ENCODE assay signal across 9 cellular contexts in the genomic region with DNA sequence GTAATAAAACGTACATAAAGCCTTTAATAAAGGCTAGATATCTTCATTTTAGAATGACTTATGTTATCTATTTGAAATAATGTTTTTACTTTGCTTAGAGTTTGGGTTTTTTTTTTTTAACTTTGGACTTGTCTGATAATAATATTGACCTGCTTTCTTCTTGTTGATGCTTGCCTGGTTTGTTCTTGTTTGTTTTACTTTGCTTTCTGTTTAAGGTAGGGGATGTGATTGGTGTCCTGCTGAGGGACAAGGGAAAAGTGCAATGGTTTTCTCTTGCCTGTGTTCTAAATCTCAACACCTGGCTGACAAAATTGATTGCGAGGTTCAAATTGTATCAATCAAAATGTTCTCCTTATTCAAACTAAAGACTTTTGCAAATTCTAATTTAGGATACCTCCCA. TPM values are rescaled to one million over a fixed set of nuclear protein-coding genes. Genes with fewer than 3 reads are reported as not detected.
"Had no signal": no experiment of that assay in that cellular context is flagged by ENCODE, and none has a peak within 500 bp of the region (broad histone marks: within the 10 kb centered on the region; RNA-seq: fewer than 3 reads in every experiment).

No MANE protein-coding gene starts in this region.

- DNase-seq: H9, HCEC 1CT, IMR-90 had no signal

- H2AFZ ChIP-seq: GM23338 had no signal

- H3K4me2 ChIP-seq: GM23338 had no signal

- H3K27ac Mint-ChIP-seq: GM23338, H9 had no signal

- H3K9me3 Mint-ChIP-seq: GM23338, H9 had no signal

- H3K4me3 Mint-ChIP-seq: GM23338, H9 had no signal

- ATAC-seq: GM23338, K562 had no signal

- H3K4me3 ChIP-seq: GM23338, K562 had no signal

- FAIRE-seq: H1, H54, K562 had no signal

- H3K27ac ChIP-seq: HL-60 had no signal

RNA-seq across cellular contexts. Expression of a gene that starts 10.5 kb away (rescaled TPM):
- total RNA-seq: GM23338, H1, H9, HT1080, IMR-90 had no signal
- polyA plus RNA-seq: H1, IMR-90 had no signal
